Comparison of ENCODE assay signal across 15 cellular contexts in the genomic region with DNA sequence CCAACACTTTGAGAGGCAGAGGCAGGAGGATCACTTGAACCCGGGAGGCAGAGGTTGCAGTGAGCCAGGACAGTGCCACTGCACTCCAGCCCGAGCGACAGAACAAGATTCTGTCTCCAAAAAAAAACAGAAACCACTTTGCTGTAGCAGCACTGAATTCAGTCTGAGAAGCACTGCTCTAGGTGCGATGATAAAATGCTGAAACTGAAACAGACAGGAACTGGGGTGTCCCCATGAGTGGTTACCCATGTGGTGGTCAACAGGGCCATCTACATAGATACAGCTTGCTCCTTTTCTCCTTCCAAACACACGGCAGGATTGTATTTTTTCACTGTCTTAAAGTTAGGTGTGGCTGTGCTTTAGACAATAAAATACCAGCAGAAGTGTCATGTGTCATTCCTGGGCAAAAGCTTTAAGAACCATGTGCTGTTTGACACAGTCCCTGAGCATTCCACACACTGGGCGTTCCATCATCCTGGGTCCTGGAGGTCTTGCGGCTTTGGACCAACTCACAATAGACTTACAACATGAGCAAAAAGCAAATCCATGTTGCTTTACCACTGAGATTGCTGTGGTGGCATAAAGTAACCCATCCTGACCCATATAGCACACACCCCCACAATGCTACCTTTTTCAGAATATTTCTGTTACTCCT.
"Had no signal": no experiment of that assay in that cellular context is flagged by ENCODE, and none has a peak within 500 bp of the region (broad histone marks: within the 10 kb centered on the region; RNA-seq: fewer than 3 reads in every experiment).

No MANE protein-coding gene starts in this region.

- DNase-seq: activated B cell treated with CpG ODN at 0.5 μM for 24 hours; activated effector memory CD4-positive, alpha-beta T cell treated with Interleukin-2 at 50 U/mL for 16 hours; activated T-cell treated with anti-CD3 and anti-CD28 coated beads, Interleukin-2, amount 50 U/mL, for 24 hours; dorsolateral prefrontal cortex; foreskin fibroblast; left colon; mammary epithelial cell; ovary; stimulated activated CD4-positive, alpha-beta T cell treated with anti-CD3 and anti-CD28 coated beads, Interleukin-4, amount 100 ng/mL, for 4 hours; stimulated activated naive CD8-positive, alpha-beta T cell treated with anti-CD3 and anti-CD28 coated beads, Interleukin-15, amount 100 ng/mL, for 72 hours; T-helper 17 cell; testis had no signal

- H3K27ac Mint-ChIP-seq: activated B cell treated with CpG ODN at 0.5 μM for 24 hours; activated naive CD4-positive, alpha-beta T cell treated with anti-CD3 and anti-CD28 coated beads, Interleukin-2, amount 50 U/mL, for 72 hours; activated T-cell treated with anti-CD3 and anti-CD28 coated beads, Interleukin-2, amount 50 U/mL, for 24 hours; T-helper 17 cell had no signal

- H3K4me1 ChIP-seq: breast epithelium, testis had no signal

- H3K27ac ChIP-seq: breast epithelium, dorsolateral prefrontal cortex, esophagus muscularis mucosa, ovary, testis had no signal

- H3K9me3 ChIP-seq: breast epithelium, esophagus muscularis mucosa, ovary, testis had no signal

- H3K27me3 ChIP-seq: breast epithelium, dorsolateral prefrontal cortex, esophagus muscularis mucosa, ovary, testis had no signal

- H3K27me3 Mint-ChIP-seq: activated B cell treated with CpG ODN at 0.5 μM for 24 hours, T-helper 17 cell had no signal

- ATAC-seq: activated naive CD4-positive, alpha-beta T cell treated with anti-CD3 and anti-CD28 coated beads, Interleukin-2, amount 50 U/mL, for 72 hours; left colon; stimulated activated naive CD8-positive, alpha-beta T cell treated with anti-CD3 and anti-CD28 coated beads, Interleukin-15, amount 100 ng/mL, for 72 hours; T-helper 17 cell had no signal

- H3K4me1 Mint-ChIP-seq: activated B cell treated with CpG ODN at 0.5 μM for 24 hours; stimulated activated naive CD8-positive, alpha-beta T cell treated with anti-CD3 and anti-CD28 coated beads, Interleukin-15, amount 100 ng/mL, for 72 hours; T-helper 17 cell had no signal

- H3K4me3 Mint-ChIP-seq: activated B cell treated with CpG ODN at 0.5 μM for 24 hours; activated T-cell treated with anti-CD3 and anti-CD28 coated beads, Interleukin-2, amount 50 U/mL, for 24 hours; stimulated activated naive CD8-positive, alpha-beta T cell treated with anti-CD3 and anti-CD28 coated beads, Interleukin-15, amount 100 ng/mL, for 72 hours; T-helper 17 cell had no signal

- H3K4me3 ChIP-seq: breast epithelium, dorsolateral prefrontal cortex, esophagus muscularis mucosa, ovary, testis had no signal

- H3K36me3 ChIP-seq: breast epithelium, esophagus muscularis mucosa, ovary had no signal

- H3K9me3 Mint-ChIP-seq: activated B cell treated with CpG ODN at 0.5 μM for 24 hours; activated naive CD4-positive, alpha-beta T cell treated with anti-CD3 and anti-CD28 coated beads, Interleukin-2, amount 50 U/mL, for 72 hours; activated T-cell treated with anti-CD3 and anti-CD28 coated beads, Interleukin-2, amount 50 U/mL, for 24 hours had no signal

- H3K36me3 Mint-ChIP-seq: activated naive CD4-positive, alpha-beta T cell treated with anti-CD3 and anti-CD28 coated beads, Interleukin-2, amount 50 U/mL, for 72 hours had no signal
